22 cellular contexts compared by ENCODE assay signal in genomic region chr6:128743974-128744765, GRCh38.
A peak's percentile ranks its signal among the peaks of the same experiment; 100 is the strongest.
DNase-seq lines count a peak whose midpoint lies in the region; FAIRE-seq and TF ChIP-seq lines count a peak whose summit lies in the region.
"Had no signal": no experiment of that assay in that cellular context is flagged by ENCODE, and none has a peak within 500 bp of the region (broad histone marks: within the 10 kb centered on the region; RNA-seq: fewer than 3 reads in every experiment).

No MANE protein-coding gene starts in this region.

- DNase-seq in ELF-1 (ENCODE audit: low read depth, low spot score) (peak; percentile 49), NCI-H526 treated with DMSO at 0.1 percent for 48 hours (lab: John Stamatoyannopoulos, UW) (peak; percentile 53), frontal cortex (ENCODE audit: low spot score in 2 of 2) (no peak), neural progenitor cell (ENCODE audit: low spot score) (peak; percentile 28), DMS53 treated with DMSO at 0.1 percent for 48 hours (lab: John Stamatoyannopoulos, UW; ENCODE audit: unreplicated experiment) (no peak), NCI-H2029 (lab: John Stamatoyannopoulos, UW) (no peak), epidermal melanocyte (ENCODE audit: insufficient read length, low spot score) (no peak)
- DNase-seq in activated naive CD4-positive, alpha-beta T cell treated with anti-CD3 and anti-CD28 coated beads for 36 hours = no peak
- DNase-seq: activated naive CD8-positive, alpha-beta T cell treated with anti-CD3 and anti-CD28 coated beads, Interleukin-2, amount 10 ng/mL, durations not matched to agents 7 days and 5 days; Calu3; head of caudate nucleus; islet precursor cell; NCI-H1417; NCI-H446 treated with DMSO at 0.1 percent for 48 hours; RPMI8226; stimulated activated CD4-positive, alpha-beta T cell treated with anti-CD3 and anti-CD28 coated beads, Interleukin-4, amount 100 ng/mL, for 4 hours; stimulated activated naive CD8-positive, alpha-beta T cell treated with anti-CD3 and anti-CD28 coated beads, Interleukin-15, Interleukin-2, amounts not matched to agents 100 U/mL and 50 U/mL, for 24 hours had no signal

- no peak overlapping the region for H2AFZ ChIP-seq in neural progenitor cell (replicated peaks)

- peaks cover 12% of the 10 kb centered on the region for H3K4me1 ChIP-seq in neural progenitor cell
- H3K4me1 ChIP-seq: BLaER1, right atrium auricular region, tibial nerve had no signal

- H3K4me1 Mint-ChIP-seq in neural progenitor cell = peaks cover 5% of the 10 kb centered on the region
- H3K4me1 Mint-ChIP-seq in activated naive CD4-positive, alpha-beta T cell treated with anti-CD3 and anti-CD28 coated beads for 36 hours (ENCODE audit: low read depth) = no peaks in the 10 kb centered on the region
- H3K4me1 Mint-ChIP-seq: activated naive CD8-positive, alpha-beta T cell treated with anti-CD3 and anti-CD28 coated beads, Interleukin-2, amount 10 ng/mL, durations not matched to agents 7 days and 5 days had no signal

- FAIRE-seq in frontal cortex (lab: Jason Lieb, UNC) = peak; percentile 54
- FAIRE-seq: colon had no signal

- H3K27me3 Mint-ChIP-seq in neural progenitor cell (ENCODE audit: insufficient read depth, low read depth) = peaks cover 2% of the 10 kb centered on the region
- H3K27me3 Mint-ChIP-seq in activated naive CD4-positive, alpha-beta T cell treated with anti-CD3 and anti-CD28 coated beads for 36 hours (ENCODE audit: low read depth) = no peaks in the 10 kb centered on the region

- peak overlapping the region; percentile 55 for H3K27ac ChIP-seq in neural progenitor cell
- H3K27ac ChIP-seq: BLaER1, right atrium auricular region, tibial nerve, VCaP had no signal

- H3K4me3 Mint-ChIP-seq in neural progenitor cell = no peak overlapping the region
- H3K4me3 Mint-ChIP-seq in activated naive CD4-positive, alpha-beta T cell treated with anti-CD3 and anti-CD28 coated beads for 36 hours = no peak overlapping the region
- H3K4me3 Mint-ChIP-seq: activated naive CD8-positive, alpha-beta T cell treated with anti-CD3 and anti-CD28 coated beads, Interleukin-2, amount 10 ng/mL, durations not matched to agents 7 days and 5 days had no signal

- H4K20me1 ChIP-seq in neural progenitor cell (ENCODE audit: low read depth) = no peaks in the 10 kb centered on the region
- H4K20me1 ChIP-seq: BLaER1 had no signal

- peaks cover 11% of the 10 kb centered on the region for H3F3A ChIP-seq in neural progenitor cell (ENCODE audit: low read depth)

- H3K27ac Mint-ChIP-seq in neural progenitor cell = no peak overlapping the region
- no peak overlapping the region for H3K27ac Mint-ChIP-seq in activated naive CD4-positive, alpha-beta T cell treated with anti-CD3 and anti-CD28 coated beads for 36 hours
- H3K27ac Mint-ChIP-seq: activated naive CD8-positive, alpha-beta T cell treated with anti-CD3 and anti-CD28 coated beads, Interleukin-2, amount 10 ng/mL, durations not matched to agents 7 days and 5 days had no signal

- H3K27me3 ChIP-seq in neural progenitor cell = no peaks in the 10 kb centered on the region
- H3K27me3 ChIP-seq: BLaER1, right atrium auricular region, tibial nerve had no signal

- H3K36me3 ChIP-seq in neural progenitor cell = no peaks in the 10 kb centered on the region
- H3K36me3 ChIP-seq: BLaER1, right atrium auricular region, tibial nerve had no signal

- no peak overlapping the region for H3K9ac ChIP-seq in neural progenitor cell
- H3K9ac ChIP-seq: BLaER1 had no signal

- H3K9me3 Mint-ChIP-seq in neural progenitor cell = no peaks in the 10 kb centered on the region
- no peaks in the 10 kb centered on the region for H3K9me3 Mint-ChIP-seq in activated naive CD4-positive, alpha-beta T cell treated with anti-CD3 and anti-CD28 coated beads for 36 hours
- H3K9me3 Mint-ChIP-seq: activated naive CD8-positive, alpha-beta T cell treated with anti-CD3 and anti-CD28 coated beads, Interleukin-2, amount 10 ng/mL, durations not matched to agents 7 days and 5 days had no signal

- intact Hi-C loops in activated naive CD4-positive, alpha-beta T cell treated with anti-CD3 and anti-CD28 coated beads for 36 hours (cut with micrococcal nuclease) = no loop called here

- TF ChIP-seq CTCF in neural progenitor cell (IDR thresholded peaks at IDR 0.05) = no peak

- no peaks in the 10 kb centered on the region for H3K36me3 Mint-ChIP-seq in neural progenitor cell
- H3K36me3 Mint-ChIP-seq in activated naive CD4-positive, alpha-beta T cell treated with anti-CD3 and anti-CD28 coated beads for 36 hours (ENCODE audit: low read depth) = no peaks in the 10 kb centered on the region
- H3K36me3 Mint-ChIP-seq: activated naive CD8-positive, alpha-beta T cell treated with anti-CD3 and anti-CD28 coated beads, Interleukin-2, amount 10 ng/mL, durations not matched to agents 7 days and 5 days had no signal

- H3K4me3 ChIP-seq in neural progenitor cell = no peak overlapping the region
- H3K4me3 ChIP-seq: BLaER1, right atrium auricular region, tibial nerve had no signal

- CTCF ChIA-PET in activated naive CD4-positive, alpha-beta T cell treated with anti-CD3 and anti-CD28 coated beads for 36 hours (lab: Charles Lee) = interaction anchor here (0.6 kb wide), 1 partner anchor 313 kb away, joined by 3 read pairs; no protein-coding TSS in a partner anchor

- H3K79me2 ChIP-seq in neural progenitor cell (ENCODE audit: low read depth) = no peaks in the 10 kb centered on the region

- no peaks in the 10 kb centered on the region for H3K9me3 ChIP-seq in neural progenitor cell (ENCODE audit: low read depth)
- H3K9me3 ChIP-seq: BLaER1, right atrium auricular region had no signal

- peak overlapping the region; percentile 52 for H3K4me2 ChIP-seq in neural progenitor cell
- H3K4me2 ChIP-seq: BLaER1 had no signal

Comparison
In these comparisons a context has a peak if more than half of its experiments do, and no peak if none do; other contexts are left out.
1. DNase-seq: peak in ELF-1 (single experiment), NCI-H526 treated with DMSO at 0.1 percent for 48 hours (single experiment) and neural progenitor cell (single experiment); none in frontal cortex (0 of 2), DMS53 treated with DMSO at 0.1 percent for 48 hours (single experiment), activated naive CD4-positive, alpha-beta T cell treated with anti-CD3 and anti-CD28 coated beads for 36 hours (single experiment), NCI-H2029 (single experiment) and epidermal melanocyte (single experiment).